21 cellular contexts compared by ENCODE assay signal in genomic region chr2:80858955-80859354, GRCh38.
DNase-seq lines count a peak whose midpoint lies in the region; ATAC-seq, FAIRE-seq and TF ChIP-seq lines count a peak whose summit lies in the region.
"Had no signal": no experiment of that assay in that cellular context is flagged by ENCODE, and none has a peak within 500 bp of the region (broad histone marks: within the 10 kb centered on the region; RNA-seq: fewer than 3 reads in every experiment).

No MANE protein-coding gene starts in this region.

- H3K4me3 Mint-ChIP-seq in GM23338, result no peak overlapping the region
- H3K4me3 Mint-ChIP-seq in astrocyte (ENCODE audit: unreplicated experiment), result no peak overlapping the region
- H3K4me3 Mint-ChIP-seq in progenitor cell of endocrine pancreas (ENCODE audit: low read depth), result no peak overlapping the region
- H3K4me3 Mint-ChIP-seq: CD4-positive, alpha-beta memory T cell had no signal

- no peak overlapping the region for H3K9ac ChIP-seq in astrocyte (ENCODE audit: low read length)

- intact Hi-C loops in posterior vena cava (cut with DNase I), result no loop called here

- H3K79me2 ChIP-seq in GM23338 (replicated peaks; ENCODE audit: insufficient read depth) (no peaks in the 10 kb centered on the region), astrocyte (ENCODE audit: insufficient read depth, low read length) (no peaks in the 10 kb centered on the region)

- H3K36me3 ChIP-seq in GM23338 (ENCODE audit: insufficient read depth) (no peaks in the 10 kb centered on the region), astrocyte (ENCODE audit: insufficient read depth, low read length) (no peaks in the 10 kb centered on the region)

- no peak for FAIRE-seq in astrocyte (lab: Jason Lieb, UNC)
- FAIRE-seq in frontal cortex (lab: Jason Lieb, UNC), result no peak
- FAIRE-seq: A204.1, GM12891, HepG2 had no signal

- no peaks in the 10 kb centered on the region for H3K36me3 Mint-ChIP-seq in GM23338 (ENCODE audit: low read depth)
- no peaks in the 10 kb centered on the region for H3K36me3 Mint-ChIP-seq in astrocyte (ENCODE audit: low read depth, unreplicated experiment)
- no peaks in the 10 kb centered on the region for H3K36me3 Mint-ChIP-seq in progenitor cell of endocrine pancreas (ENCODE audit: insufficient read depth)
- H3K36me3 Mint-ChIP-seq: CD4-positive, alpha-beta memory T cell had no signal

- TF ChIP-seq CTCF in GM23338 (conservative IDR thresholded peaks at IDR 0.05; ENCODE audit: low read depth in 2 of 2) (no peak), astrocyte (IDR thresholded peaks at IDR 0.05; ENCODE audit: insufficient read depth, low read depth, low read length) (no peak), progenitor cell of endocrine pancreas (IDR thresholded peaks at IDR 0.05; ENCODE audit: unreplicated experiment) (no peak)

- H3K4me2 ChIP-seq in GM23338 (no peak overlapping the region), astrocyte (ENCODE audit: low read length) (no peak overlapping the region)

- no peak overlapping the region for H3K4me3 ChIP-seq in GM23338
- no peak overlapping the region for H3K4me3 ChIP-seq in astrocyte (ENCODE audit: insufficient read depth, low read depth, low read length)

- no peaks in the 10 kb centered on the region for H3F3A ChIP-seq in GM23338 (replicated peaks; ENCODE audit: low read depth)

- no peaks in the 10 kb centered on the region; the same call in 1 of the 2 replicates for H3K9me2 ChIP-seq in GM23338 (ENCODE audit: insufficient read depth)

- no peaks in the 10 kb centered on the region for H3K27me3 ChIP-seq in GM23338 (ENCODE audit: insufficient read depth)
- no peaks in the 10 kb centered on the region for H3K27me3 ChIP-seq in astrocyte (ENCODE audit: insufficient read depth, low read length)

- DNase-seq in GM23338 (ENCODE audit: low spot score) (no peak), NCI-H460 (ENCODE audit: extremely low read depth, low read depth) (peak; percentile 26), astrocyte (ENCODE audit: low read depth) (no peak), progenitor cell of endocrine pancreas (ENCODE audit: low spot score, unreplicated experiment) (no peak), epidermal melanocyte (ENCODE audit: insufficient read length, low spot score) (no peak), frontal cortex (ENCODE audit: low spot score in 2 of 2) (no peak), posterior vena cava (ENCODE audit: low spot score) (no peak)
- DNase-seq: CD4-positive, alpha-beta memory T cell; DMS53; GOT3; NCI-H1048; NCI-H1436; NCI-H1930; NCI-H2171; NCI-H526 treated with DMSO at 0.1 percent for 48 hours; PC-3; RPMI8226; SHP77 treated with DMSO at 0.1 percent for 48 hours had no signal

- H3K9me3 Mint-ChIP-seq in GM23338 (no peaks in the 10 kb centered on the region; the same call in 2 of the 3 replicates), astrocyte (ENCODE audit: unreplicated experiment) (no peaks in the 10 kb centered on the region), progenitor cell of endocrine pancreas (ENCODE audit: low read depth) (no peaks in the 10 kb centered on the region)

- no peak overlapping the region for H3K27ac Mint-ChIP-seq in GM23338
- peak overlapping the region; percentile 27 for H3K27ac Mint-ChIP-seq in astrocyte (ENCODE audit: unreplicated experiment)
- H3K27ac Mint-ChIP-seq in progenitor cell of endocrine pancreas, result peak overlapping the region; percentile 82
- H3K27ac Mint-ChIP-seq: CD4-positive, alpha-beta memory T cell had no signal

- no peaks in the 10 kb centered on the region; the same call in 1 of the 3 replicates for H3K4me1 Mint-ChIP-seq in GM23338
- H3K4me1 Mint-ChIP-seq in astrocyte (ENCODE audit: low read depth, unreplicated experiment), result peaks cover 10% of the 10 kb centered on the region
- peaks cover 7% of the 10 kb centered on the region for H3K4me1 Mint-ChIP-seq in progenitor cell of endocrine pancreas (ENCODE audit: low read depth)
- H3K4me1 Mint-ChIP-seq: CD4-positive, alpha-beta memory T cell had no signal

- peaks cover 12% of the 10 kb centered on the region; the same call in 1 of the 2 replicates for H3K4me1 ChIP-seq in GM23338 (ENCODE audit: insufficient read depth)
- no peaks in the 10 kb centered on the region for H3K4me1 ChIP-seq in astrocyte (ENCODE audit: insufficient read depth, low read length)

- H3K27ac ChIP-seq in GM23338 (ENCODE audit: low read depth), result no peak overlapping the region
- H3K27ac ChIP-seq in astrocyte (ENCODE audit: low read depth, low read length), result no peak overlapping the region

- no peak for ATAC-seq in GM23338
- ATAC-seq: HepG2, PC-3 had no signal

- peaks cover 4% of the 10 kb centered on the region for H3K27me3 Mint-ChIP-seq in GM23338 (ENCODE audit: insufficient read depth, low read depth, poor library complexity)
- peaks cover 4% of the 10 kb centered on the region for H3K27me3 Mint-ChIP-seq in astrocyte (ENCODE audit: low read depth, unreplicated experiment)
- no peaks in the 10 kb centered on the region for H3K27me3 Mint-ChIP-seq in progenitor cell of endocrine pancreas
- H3K27me3 Mint-ChIP-seq: CD4-positive, alpha-beta memory T cell had no signal

- H4K20me1 ChIP-seq in GM23338 (replicated peaks; ENCODE audit: insufficient read depth) (no peaks in the 10 kb centered on the region), astrocyte (ENCODE audit: insufficient read depth, low read length) (no peaks in the 10 kb centered on the region)

- peak overlapping the region; percentile 15; the same call in 1 of the 2 replicates for H2AFZ ChIP-seq in GM23338
- H2AFZ ChIP-seq in astrocyte (ENCODE audit: low read depth, low read length), result no peak overlapping the region

- peaks cover 3% of the 10 kb centered on the region for H3K9me3 ChIP-seq in astrocyte (ENCODE audit: insufficient read depth, low read depth, low read length)

TF ChIP-seq in GM23338, 12 proteins besides CTCF, POLR2A, EP300 and RAD21 (continues in another document):
- no peak for TF ChIP-seq POLR2AphosphoS5 (IDR thresholded peaks at IDR 0.05; ENCODE audit: low read depth)
- no peak for TF ChIP-seq EZH2phosphoT487 (IDR thresholded peaks at IDR 0.05; ENCODE audit: unreplicated experiment)
- TF ChIP-seq ZNF114 (CRISPR knock-in tag; IDR thresholded peaks at IDR 0.05), result no peak
- TF ChIP-seq ETS1 (IDR thresholded peaks at IDR 0.05), result no peak
- TF ChIP-seq EZH2 (IDR thresholded peaks at IDR 0.05; ENCODE audit: low read depth, unreplicated experiment), result no peak
- no peak for TF ChIP-seq STAT1 (IDR thresholded peaks at IDR 0.05; ENCODE audit: unreplicated experiment)
- no peak for TF ChIP-seq JUNB (IDR thresholded peaks at IDR 0.05; ENCODE audit: unreplicated experiment)
- no peak for TF ChIP-seq CREB1 (CRISPR knock-in tag; IDR thresholded peaks at IDR 0.05; ENCODE audit: low read depth)
- TF ChIP-seq NANOG (IDR thresholded peaks at IDR 0.05; ENCODE audit: borderline replicate concordance), result no peak
